In the genomic region with DNA sequence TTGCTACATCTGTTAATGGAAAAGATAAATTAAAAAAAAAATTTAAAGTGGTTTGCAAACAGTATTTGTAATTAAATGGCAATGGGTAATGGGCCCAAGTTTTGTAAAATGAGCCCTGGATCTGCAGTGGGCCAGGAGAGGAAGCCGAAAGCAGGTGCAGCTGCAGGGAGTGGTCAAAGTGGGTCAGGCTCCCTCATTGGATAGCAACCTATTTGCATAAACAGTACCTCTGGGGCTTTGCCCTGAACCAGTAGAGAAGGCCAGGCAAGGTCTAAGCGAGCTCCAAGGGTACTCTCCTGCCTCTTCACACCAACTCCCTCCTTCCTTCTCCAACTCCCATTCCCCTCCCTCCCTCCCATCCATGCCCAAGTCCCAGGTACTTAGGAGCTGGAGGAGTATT, we compare ENCODE assay signal across 14 cellular contexts.
"Had no signal": no experiment of that assay in that cellular context is flagged by ENCODE, and none has a peak within 500 bp of the region (broad histone marks: within the 10 kb centered on the region; RNA-seq: fewer than 3 reads in every experiment).

No MANE protein-coding gene starts in this region.

- H3K27ac ChIP-seq: ascending aorta, breast epithelium, heart left ventricle, pancreas had no signal

- H3K9me3 ChIP-seq: ascending aorta, breast epithelium, heart left ventricle, pancreas had no signal

- H3K4me1 ChIP-seq: ascending aorta, breast epithelium, heart left ventricle, pancreas had no signal

- H3K4me3 ChIP-seq: ascending aorta, breast epithelium, heart left ventricle, pancreas had no signal

- DNase-seq: activated CD4-positive, alpha-beta T cell treated with anti-CD3 and anti-CD28 coated beads, Interleukin-2, amount 50 U/mL, for 4 hours; activated CD4-positive, CD25-positive, alpha-beta regulatory T cell treated with anti-CD3 and anti-CD28 coated beads, Interleukin-2, amount 50 U/mL, for 72 hours; activated naive CD4-positive, alpha-beta T cell treated with Interleukin-2 at 50 U/mL for 16 hours; activated naive CD8-positive, alpha-beta T cell treated with anti-CD3 and anti-CD28 coated beads, Interleukin-2, amount 50 U/mL, for 24 hours; activated T-cell treated with anti-CD3 and anti-CD28 coated beads for 4 hours; cerebellar nuclear complex; effector memory CD4-positive, alpha-beta T cell; heart left ventricle; left colon; naive B cell; pancreas; stimulated activated naive CD8-positive, alpha-beta T cell treated with anti-CD3 and anti-CD28 coated beads, Interleukin-15, amount 100 ng/mL, for 72 hours had no signal

- H3K36me3 ChIP-seq: ascending aorta, breast epithelium, heart left ventricle, pancreas had no signal

- H3K27me3 ChIP-seq: ascending aorta, breast epithelium, heart left ventricle, pancreas had no signal
